Comparison of ENCODE assay signal across 17 cellular contexts in the genomic region with DNA sequence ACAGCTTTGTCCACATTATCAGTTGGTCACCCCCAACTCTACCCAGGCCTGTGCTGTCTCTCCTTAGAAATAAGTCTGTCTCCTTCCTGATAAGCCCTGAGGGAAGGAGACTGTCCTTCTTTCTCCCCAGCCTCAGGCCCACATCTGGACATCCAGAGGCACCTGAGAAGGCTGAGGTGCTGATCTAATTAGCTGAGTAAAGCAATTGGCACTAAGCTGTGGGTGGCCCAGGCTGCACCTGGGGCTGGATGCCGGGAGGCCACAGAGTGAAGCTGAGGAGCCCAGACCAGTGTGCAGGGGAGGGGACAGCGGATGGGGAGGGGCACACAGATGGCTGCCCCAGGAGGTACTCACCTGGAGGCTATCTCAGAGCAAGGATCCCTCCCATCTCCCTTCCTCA. TPM values are rescaled to one million over a fixed set of nuclear protein-coding genes. Genes with fewer than 3 reads are reported as not detected.
A peak's percentile ranks its signal among the peaks of the same experiment; 100 is the strongest.
DNase-seq lines count a peak whose midpoint lies in the region; TF ChIP-seq lines count a peak whose summit lies in the region.
"Had no signal": no experiment of that assay in that cellular context is flagged by ENCODE, and none has a peak within 500 bp of the region (broad histone marks: within the 10 kb centered on the region; RNA-seq: fewer than 3 reads in every experiment).

No MANE protein-coding gene starts in this region.

- no CpG with 5 or more reads among the region's 2 CpGs for WGBS in trophoblast cell (ENCODE audit: extremely low coverage, insufficient coverage, insufficient read length)
- 100% methylated on average over 1 to 2 of the region's 2 CpGs for WGBS in esophagus squamous epithelium, 2 donors

- H2AFZ ChIP-seq in KMS-11 (ENCODE audit: low read depth) = peak overlapping the region; percentile 15; the same call in 1 of the 2 replicates
- no peak overlapping the region for H2AFZ ChIP-seq in trophoblast cell (ENCODE audit: insufficient read depth, low read length, poor library complexity)

- no TSS peak for BruUV-seq in A673 (replicated peaks; lab: Mats Ljungman, UMichigan)

- H3K14ac ChIP-seq in trophoblast cell (ENCODE audit: low read length) = no peak overlapping the region

- TF ChIP-seq POLR2A in esophagus squamous epithelium (IDR thresholded peaks at IDR 0.05) = no peak

- H3K27ac ChIP-seq in BLaER1 (no peak overlapping the region), KMS-11 (no peak overlapping the region), trophoblast cell (ENCODE audit: low read depth, low read length) (no peak overlapping the region), A673 (ENCODE audit: low read depth, low read length, poor library complexity, severe bottlenecking) (no peak overlapping the region), esophagus squamous epithelium (no peak overlapping the region)
- H3K27ac ChIP-seq: 22Rv1, A549 had no signal

- no peak overlapping the region for H4K8ac ChIP-seq in trophoblast cell (ENCODE audit: low read depth, low read length)

- no peak overlapping the region for H4K12ac ChIP-seq in trophoblast cell (ENCODE audit: low read depth, low read length)

- H3K79me1 ChIP-seq in trophoblast cell (ENCODE audit: low read length) = peaks cover 2% of the 10 kb centered on the region

- peak overlapping the region; percentile 47 for H3K4me2 ChIP-seq in BLaER1
- H3K4me2 ChIP-seq in KMS-11 = peak overlapping the region; percentile 63
- no peak overlapping the region for H3K4me2 ChIP-seq in trophoblast cell (ENCODE audit: low read length)
- H3K4me2 ChIP-seq: A549 had no signal

- no peak overlapping the region for H4K91ac ChIP-seq in trophoblast cell (ENCODE audit: low read depth, low read length)

- peaks cover 12% of the 10 kb centered on the region for H3K4me1 ChIP-seq in BLaER1
- H3K4me1 ChIP-seq in KMS-11 (ENCODE audit: low read depth, poor library complexity, severe bottlenecking) = peaks cover 12% of the 10 kb centered on the region
- peaks cover 6 to 11% of the 10 kb centered on the region in 2 experiments for H3K4me1 ChIP-seq in trophoblast cell (ENCODE audit: control insufficient read depth in 1 of 2, insufficient read depth in 2 of 2, low read length in 2 of 2)
- H3K4me1 ChIP-seq in A673 (ENCODE audit: insufficient read depth, low read length, poor library complexity, severe bottlenecking) = no peaks in the 10 kb centered on the region
- H3K4me1 ChIP-seq in esophagus squamous epithelium = peaks cover 0 to 37% (median 3%) of the 10 kb centered on the region in 3 donors
- H3K4me1 ChIP-seq: A549 had no signal

- no peaks in the 10 kb centered on the region for H3K79me2 ChIP-seq in KMS-11 (ENCODE audit: insufficient read depth, low read depth)
- H3K79me2 ChIP-seq in trophoblast cell (ENCODE audit: control insufficient read depth, insufficient read depth, low read length, poor library complexity) = no peaks in the 10 kb centered on the region

- POLR2A ChIA-PET in A673 (lab: Charles Lee; ENCODE audit: low non-redundant PET) = no interaction called here

- H3K4me3 ChIP-seq in BLaER1 (no peak overlapping the region), KMS-11 (IDR thresholded peaks at IDR 0.05; ENCODE audit: insufficient read depth, low read depth, low read length) (no peak overlapping the region), trophoblast cell (ENCODE audit: low read depth, low read length) (no peak overlapping the region), A673 (ENCODE audit: low read depth, low read length, poor library complexity, severe bottlenecking) (no peak overlapping the region), esophagus squamous epithelium (no peak overlapping the region)
- H3K4me3 ChIP-seq: A549 had no signal

- H3K36me3 ChIP-seq in BLaER1 = no peaks in the 10 kb centered on the region
- no peaks in the 10 kb centered on the region for H3K36me3 ChIP-seq in KMS-11 (ENCODE audit: insufficient read depth)
- H3K36me3 ChIP-seq in trophoblast cell (ENCODE audit: control insufficient read depth in 1 of 2, insufficient read depth in 2 of 2, low read length in 2 of 2) = no peaks in the 10 kb centered on the region
- no peaks in the 10 kb centered on the region for H3K36me3 ChIP-seq in A673 (ENCODE audit: insufficient read depth, low read length, poor library complexity, severe bottlenecking)
- no peaks in the 10 kb centered on the region for H3K36me3 ChIP-seq in esophagus squamous epithelium

- H3K27me3 ChIP-seq in BLaER1 (no peaks in the 10 kb centered on the region), KMS-11 (ENCODE audit: insufficient read depth, low read depth) (no peaks in the 10 kb centered on the region), trophoblast cell (ENCODE audit: insufficient read depth, low read length) (no peaks in the 10 kb centered on the region), A673 (replicated peaks; ENCODE audit: insufficient read depth, low read depth, low read length, poor library complexity) (peaks cover 77% of the 10 kb centered on the region), esophagus squamous epithelium (peaks cover 0 to 55% (median 0%) of the 10 kb centered on the region in 4 donors)

- TF ChIP-seq CTCF in KMS-11 (conservative IDR thresholded peaks at IDR 0.05; ENCODE audit: low read depth, low read length) = no peak
- no peak for TF ChIP-seq CTCF in A673 (conservative IDR thresholded peaks at IDR 0.05; ENCODE audit: low read depth, low read length)
- no peak for TF ChIP-seq CTCF in esophagus squamous epithelium (IDR thresholded peaks at IDR 0.05)

- no peak overlapping the region for H3K18ac ChIP-seq in trophoblast cell (ENCODE audit: low read length)

- no peaks in the 10 kb centered on the region for H3K9me3 ChIP-seq in BLaER1
- H3K9me3 ChIP-seq in trophoblast cell (ENCODE audit: insufficient read depth, low read depth, low read length) = peaks cover 2% of the 10 kb centered on the region
- H3K9me3 ChIP-seq in A673 (ENCODE audit: low read depth, low read length, poor library complexity, severe bottlenecking) = no peaks in the 10 kb centered on the region
- no peaks in the 10 kb centered on the region for H3K9me3 ChIP-seq in esophagus squamous epithelium
- H3K9me3 ChIP-seq: A549 had no signal

- intact Hi-C loops in A673 (cut with micrococcal nuclease; ENCODE audit: unreplicated experiment) = no loop called here
- intact Hi-C loops in esophagus squamous epithelium (cut with DNase I) = no loop called here

- H2AK5ac ChIP-seq in trophoblast cell (ENCODE audit: low read length) = no peak overlapping the region

- DNase-seq in RPMI8226 = peak; percentile 88
- DNase-seq in trophoblast cell = peak; percentile 59
- no peak for DNase-seq in A673 (ENCODE audit: low spot score)
- DNase-seq in superior temporal gyrus (ENCODE audit: extremely low spot score) = no peak
- DNase-seq in esophagus squamous epithelium (lab: John Stamatoyannopoulos, UW) = no peak
- DNase-seq: C1 segment of cervical spinal cord; CD4-positive, CD25-positive, alpha-beta regulatory T cell; CD8-positive, alpha-beta memory T cell; COR-L47; H9 had no signal

- no peak overlapping the region for H2BK5ac ChIP-seq in trophoblast cell (ENCODE audit: low read depth, low read length, poor library complexity)

- H2BK120ac ChIP-seq in trophoblast cell (ENCODE audit: insufficient read depth, low read length, poor library complexity) = no peak overlapping the region

- no peak overlapping the region for H3K4ac ChIP-seq in trophoblast cell (ENCODE audit: low read depth, low read length)

- H3K9ac ChIP-seq in BLaER1 (no peak overlapping the region), KMS-11 (no peak overlapping the region), trophoblast cell (ENCODE audit: low read length) (no peak overlapping the region)

- CTCF ChIA-PET in A673 (lab: Charles Lee) = no interaction called here

- no peak overlapping the region for H3K23ac ChIP-seq in trophoblast cell (ENCODE audit: low read length)

- H4K20me1 ChIP-seq in BLaER1 (no peaks in the 10 kb centered on the region), KMS-11 (ENCODE audit: insufficient read depth) (no peaks in the 10 kb centered on the region)

- no peak overlapping the region for H2BK12ac ChIP-seq in trophoblast cell (ENCODE audit: low read length)

RNA-seq across cellular contexts. Expression of a gene that starts 26.2 kb away (rescaled TPM):
- 13.5 and 14.2 TPM in 2 replicates for polyA plus RNA-seq in trophoblast cell (2013)
- total RNA-seq in A673 (2021) (7.5 and 18.9 TPM in 2 replicates), esophagus squamous epithelium (10 to 100 TPM; 21.8 to 59.8 (median 35.1) TPM)
- total RNA-seq: CD4-positive, CD25-positive, alpha-beta regulatory T cell; CD8-positive, alpha-beta memory T cell; HepG2 had no signal
- polyA plus RNA-seq: AG04450; CD4-positive, CD25-positive, alpha-beta regulatory T cell; CD8-positive, alpha-beta memory T cell; HepG2 had no signal

RNA-seq across cellular contexts. Expression of a gene that starts 37.0 kb away (rescaled TPM):
- not detected in 2 replicates for polyA plus RNA-seq in trophoblast cell (2013)
- not detected in 2 replicates for total RNA-seq in A673 (2021)
- total RNA-seq in esophagus squamous epithelium = not detected
- total RNA-seq: CD4-positive, CD25-positive, alpha-beta regulatory T cell; CD8-positive, alpha-beta memory T cell; H1; H9; HepG2 had no signal
- polyA plus RNA-seq: A549; AG04450; CD4-positive, CD25-positive, alpha-beta regulatory T cell; CD8-positive, alpha-beta memory T cell; H1; HepG2 had no signal

RNA-seq across cellular contexts. Expression of a gene that starts 58.4 kb away (rescaled TPM):
- polyA plus RNA-seq in trophoblast cell (2013) = 18.8 and 19.7 TPM in 2 replicates
- total RNA-seq in A673 (2021) (59.4 and 70.9 TPM in 2 replicates), esophagus squamous epithelium (10 to 100 TPM; 24.4 to 42.7 (median 28.3) TPM)

Comparison
In these comparisons a context has a peak if more than half of its experiments do, and no peak if none do; other contexts are left out.
1. DNase-seq: peak in RPMI8226 (single experiment) and trophoblast cell (2 of 2); none in A673 (single experiment), superior temporal gyrus (single experiment) and esophagus squamous epithelium (single experiment).